Comparison of ENCODE assay signal across 10 cellular contexts in the genomic region with DNA sequence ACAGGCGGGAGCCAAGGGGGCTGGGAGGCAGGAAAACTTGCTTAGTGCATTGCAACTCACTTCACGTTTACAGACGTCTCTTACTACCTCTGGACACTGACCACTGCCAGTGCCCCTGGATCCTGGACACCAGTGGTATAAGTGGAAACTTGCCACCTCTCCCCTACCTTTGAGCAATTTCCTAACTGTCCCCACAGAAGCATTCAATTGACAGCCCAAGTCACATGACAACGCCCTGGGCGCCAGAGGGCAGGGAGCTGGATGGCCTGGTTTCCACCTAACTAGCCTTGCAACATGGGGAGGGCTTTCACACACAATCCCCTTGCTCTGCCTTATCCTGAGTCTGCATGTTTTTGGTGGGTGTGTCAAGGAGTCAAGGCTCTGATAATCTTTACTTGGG.
"Had no signal": no experiment of that assay in that cellular context is flagged by ENCODE, and none has a peak within 500 bp of the region (broad histone marks: within the 10 kb centered on the region; RNA-seq: fewer than 3 reads in every experiment).

No MANE protein-coding gene starts in this region.

- ATAC-seq: GM23338, HCT116 had no signal

- FAIRE-seq: H54 had no signal

- H3K4me3 ChIP-seq: GM23248, GM23338, HAP-1 had no signal

- H3K4me2 ChIP-seq: GM23338 had no signal

- H3K27ac ChIP-seq: GM23248 had no signal

- H3K4me3 Mint-ChIP-seq: GM23338, H9, HFFc6 had no signal

- H3K4me1 Mint-ChIP-seq: GM23338 had no signal

- H2AFZ ChIP-seq: GM23248, GM23338 had no signal

- H3K9ac ChIP-seq: GM23248 had no signal

- DNase-seq: GM23248, GOT3, H7, H9, HCEC 1CT, HFFc6 had no signal

- H3K4me1 ChIP-seq: HAP-1 had no signal

- H3K27ac Mint-ChIP-seq: GM23338, H9, HFFc6 had no signal

- H3K9me3 ChIP-seq: HAP-1 had no signal

- H3K36me3 ChIP-seq: HAP-1 had no signal
